1 cellular context compared by ENCODE assay signal in the genomic region with DNA sequence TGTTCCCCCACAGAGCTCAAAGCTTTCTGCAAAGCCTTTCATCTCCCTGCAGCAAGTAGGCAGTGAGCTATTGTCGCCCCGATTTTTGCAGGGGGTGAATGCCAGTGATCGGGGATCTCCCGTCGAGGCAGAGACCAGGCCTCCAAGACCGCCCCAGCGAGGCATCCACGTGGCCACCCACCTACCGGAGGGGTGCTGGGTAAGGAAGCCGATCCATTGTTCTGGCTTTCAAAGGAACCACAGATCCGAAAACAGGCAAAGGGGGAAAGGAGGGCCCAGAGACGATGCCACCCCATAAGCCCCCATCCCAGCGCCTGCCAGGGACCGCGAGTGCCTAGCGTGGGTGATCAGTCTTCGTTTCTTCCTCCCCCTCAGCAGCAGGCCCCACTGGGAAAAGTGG.
TF ChIP-seq lines count a peak whose summit lies in the region.

No MANE protein-coding gene starts in this region.

TF ChIP-seq in HepG2, 621 proteins besides CTCF, POLR2A, EP300 and RAD21:
- TF ChIP-seq ATF1 (CRISPR knock-in tag; IDR thresholded peaks at IDR 0.05): no peak
- no peak for TF ChIP-seq IRF1 (CRISPR knock-in tag; IDR thresholded peaks at IDR 0.05; ENCODE audit: low read depth)
TF ChIP-seq in HepG2: peak in this region for 0.
